In genomic region chr15:49270541-49271421, GRCh38 we compare ENCODE assay signal across 16 cellular contexts.
A peak's percentile ranks its signal among the peaks of the same experiment; 100 is the strongest.
DNase-seq lines count a peak whose midpoint lies in the region; ATAC-seq and TF ChIP-seq lines count a peak whose summit lies in the region.
"Had no signal": no experiment of that assay in that cellular context is flagged by ENCODE, and none has a peak within 500 bp of the region (broad histone marks: within the 10 kb centered on the region; RNA-seq: fewer than 3 reads in every experiment).

No MANE protein-coding gene starts in this region.

- no peak for TF ChIP-seq EP300 in SK-N-SH (IDR thresholded peaks at IDR 0.05; ENCODE audit: borderline replicate concordance in 1 of 2, low read depth in 1 of 2, low read length in 1 of 2)

- H4K20me1 ChIP-seq in SK-N-SH (ENCODE audit: insufficient read depth), result no peaks in the 10 kb centered on the region

- no peaks in the 10 kb centered on the region for H3K27me3 ChIP-seq in SK-N-SH (ENCODE audit: insufficient read depth)
- no peaks in the 10 kb centered on the region for H3K27me3 ChIP-seq in left ventricle myocardium inferior (ENCODE audit: low read depth)
- no peaks in the 10 kb centered on the region for H3K27me3 ChIP-seq in thyroid gland
- H3K27me3 ChIP-seq: foreskin keratinocyte had no signal

- in situ Hi-C loops in astrocyte of the cerebellum (cut with HindIII; ENCODE audit: low sequenced_read_pairs), result no loop called here

- no peaks in the 10 kb centered on the region for H3K79me2 ChIP-seq in SK-N-SH (ENCODE audit: insufficient read depth)
- H3K79me2 ChIP-seq: parathyroid adenoma had no signal

- no peaks in the 10 kb centered on the region for H3K9me2 ChIP-seq in SK-N-SH

- no peak overlapping the region for H3K9ac ChIP-seq in SK-N-SH
- H3K9ac ChIP-seq: parathyroid adenoma had no signal

- POLR2A ChIA-PET in SK-N-SH (lab: Yijun Ruan, JAX), result no interaction called here

- no peak overlapping the region; the same call in 1 of the 2 replicates for H2AFZ ChIP-seq in SK-N-SH (ENCODE audit: low read depth)
- H2AFZ ChIP-seq: parathyroid adenoma had no signal

- 89% methylated on average over 8 of the region's 8 CpGs for WGBS in SK-N-SH (ENCODE audit: low lambda C conversion rate)
- WGBS in thyroid gland, 2 donors, result 79 to 84% methylated on average over 8 of the region's 8 CpGs

- ATAC-seq in SK-N-SH treated with all-trans-retinoic acid at 6 μM for 48 hours (no peak), GM21526 (IDR thresholded peaks at IDR 0.05; ENCODE audit: low FRiP score, unreplicated experiment) (no peak)
- ATAC-seq: foreskin keratinocyte; GM12878; stimulated activated naive CD8-positive, alpha-beta T cell treated with anti-CD3 and anti-CD28 coated beads, Interleukin-15, amount 100 ng/mL, for 72 hours had no signal

- H3F3A ChIP-seq in SK-N-SH (replicated peaks; ENCODE audit: insufficient read depth), result no peaks in the 10 kb centered on the region

- H3K4me2 ChIP-seq in SK-N-SH, result no peak overlapping the region

- CTCF ChIA-PET in SK-N-SH (lab: Yijun Ruan, JAX), result no interaction called here

- no peak for TF ChIP-seq RAD21 in SK-N-SH (IDR thresholded peaks at IDR 0.05; ENCODE audit: low read length)

- DNase-seq in SK-N-SH (no peak), astrocyte of the cerebellum (ENCODE audit: low read depth) (peak; percentile 92), left ventricle myocardium inferior (peak; percentile 14), thyroid gland (peak; percentile 2 to 3), NCI-H128 (lab: John Stamatoyannopoulos, UW; ENCODE audit: unreplicated experiment) (no peak), KG1 (lab: John Stamatoyannopoulos, UW) (no peak)
- DNase-seq: activated CD8-positive, alpha-beta memory T cell treated with anti-CD3 and anti-CD28 coated beads, Interleukin-2, amount 50 U/mL, for 48 hours; foreskin keratinocyte; NCI-H2107; stimulated activated CD4-positive, alpha-beta T cell treated with anti-CD3 and anti-CD28 coated beads, Interleukin-4, amount 100 ng/mL, for 24 hours; stimulated activated naive CD8-positive, alpha-beta T cell treated with anti-CD3 and anti-CD28 coated beads, Interleukin-15, amount 100 ng/mL, for 72 hours had no signal

- peaks cover 0 to 15% of the 10 kb centered on the region in 2 experiments; a peak in 2 of 4 replicates for H3K4me1 ChIP-seq in SK-N-SH (ENCODE audit: control insufficient read depth in 1 of 2, insufficient read depth in 2 of 2, low read depth in 1 of 2, low read length in 1 of 2)
- H3K4me1 ChIP-seq in left ventricle myocardium inferior, result peaks cover 39% of the 10 kb centered on the region
- H3K4me1 ChIP-seq in thyroid gland, result peaks cover 0 to 10% of the 10 kb centered on the region in 2 donors
- H3K4me1 ChIP-seq: foreskin keratinocyte, parathyroid adenoma had no signal

- no peak overlapping the region for H3K4me3 ChIP-seq in SK-N-SH (ENCODE audit: low read depth in 2 of 2, low read length in 1 of 2)
- H3K4me3 ChIP-seq in astrocyte of the cerebellum (ENCODE audit: low read depth, low read length), result no peak overlapping the region
- no peak overlapping the region for H3K4me3 ChIP-seq in left ventricle myocardium inferior
- H3K4me3 ChIP-seq in thyroid gland (replicated peaks in 1 of 3), result no peak overlapping the region
- H3K4me3 ChIP-seq: GM12878 had no signal

- no peak for TF ChIP-seq POLR2A in thyroid gland (IDR thresholded peaks at IDR 0.05)

- TF ChIP-seq CTCF in SK-N-SH (IDR thresholded peaks at IDR 0.05) (no peak), astrocyte of the cerebellum (IDR thresholded peaks at IDR 0.05; ENCODE audit: low read depth, low read length, missing control alignments) (peak; percentile 26), left ventricle myocardium inferior (IDR thresholded peaks at IDR 0.05; ENCODE audit: borderline replicate concordance) (no peak), thyroid gland (IDR thresholded peaks at IDR 0.05) (no peak)

- H3K27ac ChIP-seq in SK-N-SH (ENCODE audit: low read depth in 2 of 2, low read length in 1 of 2), result no peak overlapping the region
- peak overlapping the region; percentile 70 for H3K27ac ChIP-seq in left ventricle myocardium inferior (replicated peaks)
- peak overlapping the region in 2 of 3 donors; percentile 27 to 43 for H3K27ac ChIP-seq in thyroid gland
- H3K27ac ChIP-seq: 22Rv1, foreskin keratinocyte, parathyroid adenoma had no signal

- H3K36me3 ChIP-seq in SK-N-SH (replicated peaks in 1 of 2; ENCODE audit: control insufficient read depth in 1 of 2, insufficient read depth in 2 of 2, low read length in 1 of 2), result peaks cover 2 to 5% of the 10 kb centered on the region in 2 experiments
- H3K36me3 ChIP-seq in left ventricle myocardium inferior, result peaks cover 3% of the 10 kb centered on the region
- no peaks in the 10 kb centered on the region for H3K36me3 ChIP-seq in thyroid gland

- intact Hi-C loops in left ventricle myocardium inferior (cut with micrococcal nuclease) (no loop called here), thyroid gland (cut with DNase I) (no loop called here)

- H3K9me3 ChIP-seq in SK-N-SH (no peaks in the 10 kb centered on the region), left ventricle myocardium inferior (replicated peaks) (no peaks in the 10 kb centered on the region), thyroid gland (no peaks in the 10 kb centered on the region)

TF ChIP-seq in SK-N-SH, 30 proteins besides CTCF, POLR2A, EP300 and RAD21:
- peak; percentile 44; the same call in 1 of the 2 replicates for TF ChIP-seq NFIC (IDR thresholded peaks at IDR 0.05; ENCODE audit: borderline replicate concordance)
- TF ChIP-seq GATA2 (CRISPR knock-in tag; IDR thresholded peaks at IDR 0.05), result no peak

TF ChIP-seq in SK-N-SH treated with all-trans-retinoic acid at 6 μM for 48 hours, 23 proteins besides CTCF, POLR2A, EP300 and RAD21:
- no peak for TF ChIP-seq ISL1 (CRISPR knock-in tag; IDR thresholded peaks at IDR 0.05)
- TF ChIP-seq ZNF70 (CRISPR knock-in tag; IDR thresholded peaks at IDR 0.05), result no peak
- no peak for TF ChIP-seq ESRRG (CRISPR knock-in tag; IDR thresholded peaks at IDR 0.05)
- TF ChIP-seq ZC3H10 (CRISPR knock-in tag; IDR thresholded peaks at IDR 0.05), result no peak
- no peak for TF ChIP-seq POU6F1 (CRISPR knock-in tag; IDR thresholded peaks at IDR 0.05; ENCODE audit: borderline replicate concordance, low read depth)
- no peak for TF ChIP-seq CSRNP3 (CRISPR knock-in tag; IDR thresholded peaks at IDR 0.05)
- no peak for TF ChIP-seq TCF4 (CRISPR knock-in tag; IDR thresholded peaks at IDR 0.05; ENCODE audit: borderline replicate concordance)
- TF ChIP-seq ARNTL (CRISPR knock-in tag; IDR thresholded peaks at IDR 0.05; ENCODE audit: borderline replicate concordance, low read depth), result no peak
- no peak for TF ChIP-seq PPARA (CRISPR knock-in tag; IDR thresholded peaks at IDR 0.05; ENCODE audit: borderline replicate concordance)
- no peak for TF ChIP-seq ZNF8 (CRISPR knock-in tag; IDR thresholded peaks at IDR 0.05)
- no peak for TF ChIP-seq TOX (CRISPR knock-in tag; IDR thresholded peaks at IDR 0.05; ENCODE audit: borderline replicate concordance)

Comparison
In these comparisons a context has a peak if more than half of its experiments do, and no peak if none do; other contexts are left out.
1. DNase-seq: peak in astrocyte of the cerebellum (single experiment), left ventricle myocardium inferior (single experiment) and thyroid gland (2 of 2); none in SK-N-SH (single experiment), NCI-H128 (single experiment) and KG1 (single experiment).
2. H3K27ac ChIP-seq: peak in left ventricle myocardium inferior (single experiment) and thyroid gland (2 of 3); none in SK-N-SH (0 of 2).